ENCODE assay signal across 9 cellular contexts in the genomic region with DNA sequence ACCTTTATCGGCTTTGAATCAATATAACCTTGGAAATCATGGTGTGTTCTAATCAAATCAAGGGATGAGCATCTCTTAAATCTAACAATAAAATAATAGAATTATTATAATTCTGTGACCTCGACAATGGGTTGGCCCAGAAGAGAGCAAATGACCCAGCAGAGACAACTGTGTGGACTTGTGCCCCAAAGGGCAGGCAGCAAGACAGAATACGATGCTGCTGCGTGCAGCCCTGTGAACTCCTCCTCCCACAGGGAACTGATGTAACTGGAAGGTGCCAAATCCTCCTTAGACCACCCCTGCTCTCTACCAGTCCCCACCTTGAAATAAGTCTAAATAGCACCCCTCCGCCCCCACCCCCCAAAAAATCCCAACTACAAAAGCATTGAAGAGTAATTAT. TPM values are rescaled to one million over a fixed set of nuclear protein-coding genes. Genes with fewer than 3 reads are reported as not detected.
"Had no signal": no experiment of that assay in that cellular context is flagged by ENCODE, and none has a peak within 500 bp of the region (broad histone marks: within the 10 kb centered on the region; RNA-seq: fewer than 3 reads in every experiment).

No MANE protein-coding gene starts in this region.

- H3K27ac ChIP-seq: HL-60, KMS-11 had no signal

- H3K36me3 Mint-ChIP-seq: IgD-negative memory B cell had no signal

- H3K4me3 ChIP-seq: K562 had no signal

- DNase-seq: IMR-90, KBM-7, KG1 had no signal

- H3K4me2 ChIP-seq: KMS-11 had no signal

- H3K9ac ChIP-seq: KMS-11 had no signal

- H3K4me3 Mint-ChIP-seq: IgD-negative memory B cell had no signal

- ATAC-seq: HepG2, K562 had no signal

RNA-seq across cellular contexts. Expression of gene ACAN, which starts 50.7 kb away (rescaled TPM):
- total RNA-seq: HepG2, HT-29, K562 had no signal
